Comparison of ENCODE assay signal across 23 cellular contexts in genomic region chr5:61731946-61732314, GRCh38.
DNase-seq lines count a peak whose midpoint lies in the region; ATAC-seq, FAIRE-seq and TF ChIP-seq lines count a peak whose summit lies in the region.
"Had no signal": no experiment of that assay in that cellular context is flagged by ENCODE, and none has a peak within 500 bp of the region (broad histone marks: within the 10 kb centered on the region; RNA-seq: fewer than 3 reads in every experiment).

No MANE protein-coding gene starts in this region.

- peak overlapping the region; percentile 84 for H3K4me2 ChIP-seq in GM23338

- H2AFZ ChIP-seq in GM23338, result peak overlapping the region; percentile 98

- H3K9me3 Mint-ChIP-seq in GM23338, result no peaks in the 10 kb centered on the region
- H3K9me3 Mint-ChIP-seq: activated naive CD4-positive, alpha-beta T cell treated with anti-CD3 and anti-CD28 coated beads for 36 hours; stimulated activated naive CD8-positive, alpha-beta T cell treated with anti-CD3 and anti-CD28 coated beads, Interleukin-15, amount 100 ng/mL, for 72 hours had no signal

- H3F3A ChIP-seq in GM23338 (replicated peaks; ENCODE audit: low read depth), result no peaks in the 10 kb centered on the region

- no peak for DNase-seq in GM23338 (ENCODE audit: low spot score)
- DNase-seq in body of pancreas, result no peak
- DNase-seq in left kidney (ENCODE audit: low read depth, low spot score), result peak; percentile 44
- no peak for DNase-seq in pancreas
- DNase-seq in prostate gland (ENCODE audit: low spot score), result no peak
- DNase-seq in central memory CD4-positive, alpha-beta T cell, result no peak
- DNase-seq in dermis blood vessel endothelial cell, result no peak
- DNase-seq: ACHN; activated CD4-positive, alpha-beta T cell treated with anti-CD3 and anti-CD28 coated beads, Interleukin-2, amount 50 U/mL, for 4 hours; activated naive CD4-positive, alpha-beta T cell treated with anti-CD3 and anti-CD28 coated beads for 36 hours; left colon; mucosa of descending colon; NCI-H1436; NCI-H2171 treated with DMSO at 0.1 percent for 48 hours; stimulated activated CD4-positive, alpha-beta T cell treated with anti-CD3 and anti-CD28 coated beads, Interleukin-2, amount 100 ng/mL, for 48 hours; stimulated activated naive CD8-positive, alpha-beta T cell treated with anti-CD3 and anti-CD28 coated beads, Interleukin-15, amount 100 ng/mL, for 72 hours; T-helper 2 cell had no signal

- ATAC-seq in GM23338, result peak; percentile 22
- peak; percentile 40 for ATAC-seq in body of pancreas
- ATAC-seq in pancreas, result peak in 2 of 4 donors; percentile 52 to 59
- no peak for ATAC-seq in HG03135 (IDR thresholded peaks at IDR 0.05; ENCODE audit: unreplicated experiment)
- ATAC-seq: GM12878; left colon; mucosa of descending colon; stimulated activated naive CD8-positive, alpha-beta T cell treated with anti-CD3 and anti-CD28 coated beads, Interleukin-15, amount 100 ng/mL, for 72 hours had no signal

- peaks cover 44% of the 10 kb centered on the region for H3K4me1 Mint-ChIP-seq in GM23338
- H3K4me1 Mint-ChIP-seq: stimulated activated naive CD8-positive, alpha-beta T cell treated with anti-CD3 and anti-CD28 coated beads, Interleukin-15, amount 100 ng/mL, for 72 hours had no signal

- peak overlapping the region; percentile 28 for H3K4me3 Mint-ChIP-seq in GM23338
- H3K4me3 Mint-ChIP-seq: activated naive CD4-positive, alpha-beta T cell treated with anti-CD3 and anti-CD28 coated beads for 36 hours; stimulated activated naive CD8-positive, alpha-beta T cell treated with anti-CD3 and anti-CD28 coated beads, Interleukin-15, amount 100 ng/mL, for 72 hours had no signal

- 9 to 10% methylated on average over 5 of the region's 5 CpGs for WGBS in body of pancreas, 2 donors
- WGBS in pancreas, 2 donors, result 8% methylated on average over 5 of the region's 5 CpGs
- WGBS in prostate gland, result 63% methylated on average over 5 of the region's 5 CpGs

- TF ChIP-seq POLR2A in body of pancreas (IDR thresholded peaks at IDR 0.05) (no peak), prostate gland (IDR thresholded peaks at IDR 0.05) (no peak)

- H3K9me3 ChIP-seq in body of pancreas (no peaks in the 10 kb centered on the region), pancreas (no peaks in the 10 kb centered on the region), prostate gland (no peaks in the 10 kb centered on the region)
- H3K9me3 ChIP-seq: mucosa of descending colon, SJSA1, vagina had no signal

- no peak overlapping the region; the same call in 1 of the 2 replicates for H3K27ac Mint-ChIP-seq in GM23338
- H3K27ac Mint-ChIP-seq: activated naive CD4-positive, alpha-beta T cell treated with anti-CD3 and anti-CD28 coated beads for 36 hours had no signal

- TF ChIP-seq CTCF in GM23338 (conservative IDR thresholded peaks at IDR 0.05; ENCODE audit: low read depth in 2 of 2) (no peak), body of pancreas (IDR thresholded peaks at IDR 0.05) (no peak), pancreas (IDR thresholded peaks at IDR 0.05) (no peak), prostate gland (IDR thresholded peaks at IDR 0.05) (no peak)

- H3K27me3 ChIP-seq in GM23338 (ENCODE audit: insufficient read depth) (no peaks in the 10 kb centered on the region), body of pancreas (no peaks in the 10 kb centered on the region), pancreas (no peaks in the 10 kb centered on the region), prostate gland (replicated peaks; ENCODE audit: insufficient read depth) (no peaks in the 10 kb centered on the region)
- H3K27me3 ChIP-seq: vagina had no signal

- intact Hi-C loops in body of pancreas (cut with DNase I), result no loop called here
- intact Hi-C loops in pancreas (cut with DNase I), result no loop called here
- intact Hi-C loops in prostate gland (cut with DNase I), result no loop called here

- peaks cover 62% of the 10 kb centered on the region for H3K4me1 ChIP-seq in GM23338 (ENCODE audit: insufficient read depth)
- H3K4me1 ChIP-seq in body of pancreas, result peaks cover 43% of the 10 kb centered on the region
- H3K4me1 ChIP-seq in pancreas, result peaks cover 0 to 4% (median 0%) of the 10 kb centered on the region in 3 donors
- H3K4me1 ChIP-seq in prostate gland (replicated peaks), result no peaks in the 10 kb centered on the region
- H3K4me1 ChIP-seq: vagina had no signal

- no peak for FAIRE-seq in pancreas (lab: Jason Lieb, UNC)
- FAIRE-seq: colon, GM12878 had no signal

- H3K27me3 Mint-ChIP-seq in GM23338 (ENCODE audit: insufficient read depth, low read depth, poor library complexity), result peaks cover 11% of the 10 kb centered on the region

- no peaks in the 10 kb centered on the region for H3K79me2 ChIP-seq in GM23338 (replicated peaks; ENCODE audit: insufficient read depth)

- H3K36me3 ChIP-seq in GM23338 (ENCODE audit: insufficient read depth) (no peaks in the 10 kb centered on the region), body of pancreas (replicated peaks in 1 of 2; ENCODE audit: insufficient read depth in 1 of 2, low read depth in 2 of 2) (no peaks in the 10 kb centered on the region), pancreas (no peaks in the 10 kb centered on the region), prostate gland (no peaks in the 10 kb centered on the region)
- H3K36me3 ChIP-seq: SJSA1, vagina had no signal

- H3K27ac ChIP-seq in GM23338 (ENCODE audit: low read depth) (no peak overlapping the region), body of pancreas (peak overlapping the region in 3 of 4 donors; percentile 63 to 75 (median 67)), pancreas (peak overlapping the region in 3 of 4 donors; percentile 1 to 57 (median 39)), prostate gland (no peak overlapping the region)
- H3K27ac ChIP-seq: SJSA1, vagina, VCaP had no signal

- H4K20me1 ChIP-seq in GM23338 (replicated peaks; ENCODE audit: insufficient read depth), result no peaks in the 10 kb centered on the region

- H3K4me3 ChIP-seq in GM23338 (peak overlapping the region; percentile 48), body of pancreas (no peak overlapping the region), pancreas (no peak overlapping the region), prostate gland (no peak overlapping the region)
- H3K4me3 ChIP-seq: GM12878, mucosa of descending colon, SJSA1 had no signal

- H3K36me3 Mint-ChIP-seq in GM23338 (ENCODE audit: low read depth), result no peaks in the 10 kb centered on the region

- H3K9me2 ChIP-seq in GM23338 (ENCODE audit: insufficient read depth), result no peaks in the 10 kb centered on the region

TF ChIP-seq in GM23338, 12 proteins besides CTCF, POLR2A, EP300 and RAD21 (continues in another document):
- no peak for TF ChIP-seq NANOG (IDR thresholded peaks at IDR 0.05; ENCODE audit: borderline replicate concordance)
- TF ChIP-seq POLR2AphosphoS5 (IDR thresholded peaks at IDR 0.05; ENCODE audit: low read depth), result no peak
- TF ChIP-seq STAT1 (IDR thresholded peaks at IDR 0.05; ENCODE audit: unreplicated experiment), result no peak
- no peak for TF ChIP-seq EZH2phosphoT487 (IDR thresholded peaks at IDR 0.05; ENCODE audit: unreplicated experiment)
- no peak for TF ChIP-seq ETS1 (IDR thresholded peaks at IDR 0.05)
- TF ChIP-seq JUNB (IDR thresholded peaks at IDR 0.05; ENCODE audit: unreplicated experiment), result no peak
- TF ChIP-seq ZNF331 (CRISPR knock-in tag; IDR thresholded peaks at IDR 0.05; ENCODE audit: low read depth), result no peak
- no peak for TF ChIP-seq REST (IDR thresholded peaks at IDR 0.05; ENCODE audit: unreplicated experiment)
- TF ChIP-seq ZNF114 (CRISPR knock-in tag; IDR thresholded peaks at IDR 0.05), result no peak
- TF ChIP-seq EZH2 (IDR thresholded peaks at IDR 0.05; ENCODE audit: low read depth, unreplicated experiment), result no peak

Comparison
In these comparisons a context has a peak if more than half of its experiments do, and no peak if none do; other contexts are left out.
1. H3K27ac ChIP-seq: peak in body of pancreas (3 of 4) and pancreas (3 of 4); none in GM23338 (single experiment) and prostate gland (0 of 2).